In the genomic region with DNA sequence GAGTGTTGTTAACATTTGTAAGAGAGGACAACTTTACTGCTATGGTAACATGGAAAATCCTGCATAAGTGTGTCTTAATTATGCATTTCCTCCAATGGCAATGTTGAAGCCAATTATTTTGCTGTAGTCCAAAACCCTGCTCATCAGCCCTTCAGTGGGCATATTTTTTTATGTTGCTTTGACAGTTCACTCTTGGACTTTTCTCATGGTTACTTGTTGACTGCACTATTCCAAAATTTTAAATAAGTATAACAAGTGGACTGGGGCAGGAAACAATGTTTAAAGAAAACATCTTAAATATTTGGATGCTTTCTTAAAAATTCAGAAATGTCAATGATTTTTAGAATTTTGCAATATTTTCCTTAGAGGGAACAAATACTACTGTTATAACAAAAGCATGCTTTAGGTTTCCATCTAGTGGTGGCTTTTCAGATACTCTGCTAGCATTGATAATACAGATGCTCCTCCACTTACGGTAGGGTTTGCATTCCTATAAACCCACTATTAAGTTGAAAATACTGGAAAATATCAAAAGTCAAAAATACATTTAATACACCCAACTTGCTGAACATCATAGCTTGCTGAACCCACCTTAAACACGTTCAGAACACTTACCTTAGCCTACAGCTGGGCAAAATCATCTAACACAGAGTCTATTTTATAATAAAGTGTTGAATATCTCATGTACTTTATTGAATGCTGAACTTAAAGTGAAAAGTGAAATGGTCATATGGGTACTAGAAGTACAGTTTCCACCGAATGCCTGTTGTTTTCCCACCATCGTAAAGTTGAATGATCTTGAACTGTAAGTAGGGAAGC, we compare ENCODE assay signal across 8 cellular contexts.
DNase-seq lines count a peak whose midpoint lies in the region; ATAC-seq, FAIRE-seq and TF ChIP-seq lines count a peak whose summit lies in the region.

No MANE protein-coding gene starts in this region.

- no peak overlapping the region for H3K27ac ChIP-seq in esophagus squamous epithelium
- no peak overlapping the region for H3K27ac ChIP-seq in pancreas

- H3K27me3 ChIP-seq in esophagus squamous epithelium (no peaks in the 10 kb centered on the region), pancreas (no peaks in the 10 kb centered on the region)

- H3K4me1 ChIP-seq in esophagus squamous epithelium (no peaks in the 10 kb centered on the region), pancreas (peaks cover 0 to 3% (median 0%) of the 10 kb centered on the region in 3 donors)

- H3K36me3 ChIP-seq in esophagus squamous epithelium: peaks cover 0 to 8% (median 0%) of the 10 kb centered on the region in 3 donors
- no peaks in the 10 kb centered on the region for H3K36me3 ChIP-seq in pancreas

- no peak overlapping the region for H3K27ac Mint-ChIP-seq in stimulated activated naive CD8-positive, alpha-beta T cell treated with anti-CD3 and anti-CD28 coated beads, Interleukin-15, amount 100 ng/mL, for 72 hours

- H3K9me3 ChIP-seq in esophagus squamous epithelium (no peaks in the 10 kb centered on the region), pancreas (no peaks in the 10 kb centered on the region)

- no peaks in the 10 kb centered on the region for H3K27me3 Mint-ChIP-seq in stimulated activated naive CD8-positive, alpha-beta T cell treated with anti-CD3 and anti-CD28 coated beads, Interleukin-15, amount 100 ng/mL, for 72 hours

- no peak for TF ChIP-seq POLR2A in esophagus squamous epithelium (IDR thresholded peaks at IDR 0.05)

- ATAC-seq in stimulated activated naive CD8-positive, alpha-beta T cell treated with anti-CD3 and anti-CD28 coated beads, Interleukin-15, amount 100 ng/mL, for 72 hours: peak; percentile 60
- no peak for ATAC-seq in stimulated activated naive CD8-positive, alpha-beta T cell treated with anti-CD3 and anti-CD28 coated beads, Interleukin-15, Interleukin-2, amounts not matched to agents 100 U/mL and 50 U/mL, for 24 hours
- ATAC-seq in HG03095 (IDR thresholded peaks at IDR 0.05; ENCODE audit: unreplicated experiment) (peak; percentile 60), pancreas (peak in 2 of 4 donors; percentile 71 to 72)

- H3K9me3 Mint-ChIP-seq in stimulated activated naive CD8-positive, alpha-beta T cell treated with anti-CD3 and anti-CD28 coated beads, Interleukin-15, amount 100 ng/mL, for 72 hours: no peaks in the 10 kb centered on the region

- DNase-seq in stimulated activated naive CD8-positive, alpha-beta T cell treated with anti-CD3 and anti-CD28 coated beads, Interleukin-15, amount 100 ng/mL, for 72 hours: no peak
- DNase-seq in stimulated activated naive CD8-positive, alpha-beta T cell treated with anti-CD3 and anti-CD28 coated beads, Interleukin-15, Interleukin-2, amounts not matched to agents 100 U/mL and 50 U/mL, for 24 hours: no peak
- peak; percentile 35 for DNase-seq in RCC 7860 (ENCODE audit: low spot score)
- DNase-seq in esophagus squamous epithelium (lab: John Stamatoyannopoulos, UW): no peak
- DNase-seq in pancreas: no peak
- no peak for DNase-seq in activated CD4-positive, CD25-positive, alpha-beta regulatory T cell treated with anti-CD3 and anti-CD28 coated beads, Interleukin-2, amount 50 U/mL, for 72 hours
- DNase-seq in mucosa of gallbladder (ENCODE audit: low spot score): no peak

- H3K4me3 ChIP-seq in esophagus squamous epithelium (no peak overlapping the region), pancreas (no peak overlapping the region)

- FAIRE-seq in RCC 7860 (lab: Jason Lieb, UNC): peak; percentile 65
- FAIRE-seq in pancreas (lab: Jason Lieb, UNC): peak; percentile 37

- H3K4me3 Mint-ChIP-seq in stimulated activated naive CD8-positive, alpha-beta T cell treated with anti-CD3 and anti-CD28 coated beads, Interleukin-15, amount 100 ng/mL, for 72 hours: no peak overlapping the region

- H3K4me1 Mint-ChIP-seq in stimulated activated naive CD8-positive, alpha-beta T cell treated with anti-CD3 and anti-CD28 coated beads, Interleukin-15, amount 100 ng/mL, for 72 hours: peaks cover 2% of the 10 kb centered on the region

- TF ChIP-seq CTCF in esophagus squamous epithelium (IDR thresholded peaks at IDR 0.05): peak; percentile 13 to 74 (median 50)
- TF ChIP-seq CTCF in pancreas (IDR thresholded peaks at IDR 0.05): peak in 3 of 4 donors; percentile 12 to 40 (median 32)

- intact Hi-C loops in esophagus squamous epithelium (cut with DNase I) (loop anchor here (10.0 kb wide), 1 partner anchor 233 kb away; no protein-coding TSS in a partner anchor), pancreas (cut with DNase I) (loop anchor here in 1 of 3 donors (10.0 kb wide), 1 partner anchor 233 kb away; no protein-coding TSS in a partner anchor)

- WGBS in esophagus squamous epithelium, 2 donors: 28 to 34% methylated on average over 4 of the region's 4 CpGs
- WGBS in pancreas, 2 donors: 31 to 35% methylated on average over 4 of the region's 4 CpGs
